Comparison of ENCODE assay signal across 12 cellular contexts in the genomic region with DNA sequence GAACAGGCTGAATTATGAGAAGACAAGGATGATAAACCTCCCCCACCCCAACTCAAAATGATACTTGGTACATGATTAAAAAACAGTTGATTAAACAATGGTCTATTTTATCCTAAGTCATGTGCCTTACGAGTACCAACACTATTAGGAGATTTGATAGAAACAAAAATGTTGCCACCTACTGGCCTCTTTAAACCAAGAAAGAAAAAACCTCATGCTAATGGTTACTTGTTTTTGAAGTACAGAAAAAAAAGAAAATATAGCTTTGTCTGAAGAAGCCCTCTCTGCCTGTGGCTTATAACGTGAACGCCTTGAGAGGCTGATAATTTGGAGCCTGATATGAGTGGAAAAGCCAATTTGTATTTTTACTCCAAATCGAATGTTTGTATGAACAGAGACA.
A peak's percentile ranks its signal among the peaks of the same experiment; 100 is the strongest.
DNase-seq lines count a peak whose midpoint lies in the region; ATAC-seq, FAIRE-seq and TF ChIP-seq lines count a peak whose summit lies in the region.
"Had no signal": no experiment of that assay in that cellular context is flagged by ENCODE, and none has a peak within 500 bp of the region (broad histone marks: within the 10 kb centered on the region; RNA-seq: fewer than 3 reads in every experiment).

No MANE protein-coding gene starts in this region.

- H3K9me3 ChIP-seq in SU-DHL-6 (ENCODE audit: insufficient read depth, low read length) (no peaks in the 10 kb centered on the region), sigmoid colon (no peaks in the 10 kb centered on the region)

- H4K20me1 ChIP-seq in SU-DHL-6 (ENCODE audit: low read depth, low read length): no peaks in the 10 kb centered on the region

- no peaks in the 10 kb centered on the region for H3K4me1 ChIP-seq in sigmoid colon

- peak overlapping the region; percentile 85 for H2AFZ ChIP-seq in SU-DHL-6 (ENCODE audit: low read depth, low read length, severe bottlenecking)

- H3K9me3 Mint-ChIP-seq in activated CD8-positive, alpha-beta T cell treated with anti-CD3 and anti-CD28 coated beads, Interleukin-2, amount 10 ng/mL, durations not matched to agents 7 days and 5 days (ENCODE audit: insufficient read depth): no peaks in the 10 kb centered on the region
- H3K9me3 Mint-ChIP-seq: CD4-positive, alpha-beta memory T cell had no signal

- in situ Hi-C loops in ACHN (cut with HindIII; ENCODE audit: low pct_ligation_motif_present, low pct_unique_long_range_greater_than_20kb, low sequenced_read_pairs): no loop called here

- CTCF ChIA-PET in activated CD8-positive, alpha-beta T cell treated with anti-CD3 and anti-CD28 coated beads, Interleukin-2, amount 10 ng/mL, durations not matched to agents 7 days and 5 days (lab: Charles Lee): no interaction called here

- DNase-seq in ACHN: peak; percentile 21
- DNase-seq in HT1080 (ENCODE audit: low read depth): peak; percentile 9
- DNase-seq in NCI-H146 treated with DMSO at 0.1 percent for 48 hours (lab: John Stamatoyannopoulos, UW; ENCODE audit: unreplicated experiment): no peak
- DNase-seq in activated naive CD4-positive, alpha-beta T cell (lab: John Stamatoyannopoulos, UW): no peak
- no peak for DNase-seq in sigmoid colon
- DNase-seq in activated CD8-positive, alpha-beta T cell treated with anti-CD3 and anti-CD28 coated beads, Interleukin-2, amount 10 ng/mL, durations not matched to agents 7 days and 5 days: no peak
- DNase-seq: CD4-positive, alpha-beta memory T cell; central memory CD4-positive, alpha-beta T cell; NCI-H1436 treated with DMSO at 0.1 percent for 48 hours had no signal

- FAIRE-seq in islet of Langerhans (lab: Jason Lieb, UNC): peak; percentile 77
- FAIRE-seq: GM12892 had no signal

- peak overlapping the region; percentile 32 for H3K4me2 ChIP-seq in SU-DHL-6 (ENCODE audit: low read depth, low read length, poor library complexity, severe bottlenecking)

- H3F3A ChIP-seq in SU-DHL-6 (ENCODE audit: insufficient read depth): no peaks in the 10 kb centered on the region

- ATAC-seq in activated CD8-positive, alpha-beta T cell treated with anti-CD3 and anti-CD28 coated beads, Interleukin-2, amount 10 ng/mL, durations not matched to agents 7 days and 5 days: no peak

- POLR2A ChIA-PET in activated CD8-positive, alpha-beta T cell treated with anti-CD3 and anti-CD28 coated beads, Interleukin-2, amount 10 ng/mL, durations not matched to agents 7 days and 5 days (lab: Charles Lee): no interaction called here

- H3K27ac ChIP-seq in SU-DHL-6 (ENCODE audit: low read depth, low read length) (no peak overlapping the region), sigmoid colon (no peak overlapping the region)

- H3K27me3 ChIP-seq in SU-DHL-6 (ENCODE audit: low read length) (no peaks in the 10 kb centered on the region), sigmoid colon (no peaks in the 10 kb centered on the region)

- H3K36me3 ChIP-seq in SU-DHL-6 (ENCODE audit: low read length) (no peaks in the 10 kb centered on the region), sigmoid colon (no peaks in the 10 kb centered on the region)

- H3K27ac Mint-ChIP-seq in activated CD8-positive, alpha-beta T cell treated with anti-CD3 and anti-CD28 coated beads, Interleukin-2, amount 10 ng/mL, durations not matched to agents 7 days and 5 days: no peak overlapping the region
- H3K27ac Mint-ChIP-seq: CD4-positive, alpha-beta memory T cell had no signal

- intact Hi-C loops in sigmoid colon (cut with DNase I): no loop called here

- peak overlapping the region; percentile 30; the same call in 1 of the 2 replicates for H3K9ac ChIP-seq in SU-DHL-6 (ENCODE audit: low read length)

- no peak for TF ChIP-seq POLR2A in sigmoid colon (IDR thresholded peaks at IDR 0.05)

- no peaks in the 10 kb centered on the region for H3K9me2 ChIP-seq in SU-DHL-6 (replicated peaks; ENCODE audit: insufficient read depth, low read length)

- H3K4me1 Mint-ChIP-seq in activated CD8-positive, alpha-beta T cell treated with anti-CD3 and anti-CD28 coated beads, Interleukin-2, amount 10 ng/mL, durations not matched to agents 7 days and 5 days (ENCODE audit: low read depth): no peaks in the 10 kb centered on the region
- H3K4me1 Mint-ChIP-seq: CD4-positive, alpha-beta memory T cell had no signal

- whole genome bisulfite sequencing in sigmoid colon, 2 donors: 32 to 40% methylated on average over 4 of the region's 4 CpGs

- TF ChIP-seq CTCF in SU-DHL-6 (IDR thresholded peaks at IDR 0.05; ENCODE audit: insufficient read depth, low read length, poor library complexity, severe bottlenecking) (peak; percentile 19), sigmoid colon (IDR thresholded peaks at IDR 0.05) (no peak)

- no peaks in the 10 kb centered on the region for H3K27me3 Mint-ChIP-seq in activated CD8-positive, alpha-beta T cell treated with anti-CD3 and anti-CD28 coated beads, Interleukin-2, amount 10 ng/mL, durations not matched to agents 7 days and 5 days (ENCODE audit: low read depth)
- H3K27me3 Mint-ChIP-seq: CD4-positive, alpha-beta memory T cell had no signal

- H3K79me2 ChIP-seq in SU-DHL-6 (ENCODE audit: insufficient read depth, low read length): no peaks in the 10 kb centered on the region

- H3K4me3 ChIP-seq in SU-DHL-6 (ENCODE audit: insufficient read depth, low read length, poor library complexity, severe bottlenecking) (no peak overlapping the region), sigmoid colon (no peak overlapping the region)

- H3K4me3 Mint-ChIP-seq in activated CD8-positive, alpha-beta T cell treated with anti-CD3 and anti-CD28 coated beads, Interleukin-2, amount 10 ng/mL, durations not matched to agents 7 days and 5 days: no peak overlapping the region
- H3K4me3 Mint-ChIP-seq: CD4-positive, alpha-beta memory T cell had no signal

- no peak for TF ChIP-seq EP300 in sigmoid colon (IDR thresholded peaks at IDR 0.05)

- no peaks in the 10 kb centered on the region for H3K36me3 Mint-ChIP-seq in activated CD8-positive, alpha-beta T cell treated with anti-CD3 and anti-CD28 coated beads, Interleukin-2, amount 10 ng/mL, durations not matched to agents 7 days and 5 days (ENCODE audit: low read depth)
- H3K36me3 Mint-ChIP-seq: CD4-positive, alpha-beta memory T cell had no signal

Comparison
In these comparisons a context has a peak if more than half of its experiments do, and no peak if none do; other contexts are left out.
1. DNase-seq: peak in ACHN (single experiment) and HT1080 (single experiment); none in NCI-H146 treated with DMSO at 0.1 percent for 48 hours (single experiment), activated naive CD4-positive, alpha-beta T cell (0 of 4), sigmoid colon (single experiment) and activated CD8-positive, alpha-beta T cell treated with anti-CD3 and anti-CD28 coated beads, Interleukin-2, amount 10 ng/mL, durations not matched to agents 7 days and 5 days (single experiment).